20 cellular contexts compared by ENCODE assay signal in genomic region chr14:24639270-24639669, GRCh38. TPM values are rescaled to one million over a fixed set of nuclear protein-coding genes. Genes with fewer than 3 reads are reported as not detected.
DNase-seq lines count a peak whose midpoint lies in the region; ATAC-seq lines count a peak whose summit lies in the region.
"Had no signal": no experiment of that assay in that cellular context is flagged by ENCODE, and none has a peak within 500 bp of the region (broad histone marks: within the 10 kb centered on the region; RNA-seq: fewer than 3 reads in every experiment).

No MANE protein-coding gene starts in this region.

- intact Hi-C loops in activated CD4-positive, alpha-beta T cell treated with anti-CD3 and anti-CD28 coated beads, Interleukin-2, amount 10 ng/mL, durations not matched to agents 24 days and 14 days (cut with micrococcal nuclease) = no loop called here
- intact Hi-C loops in activated T-helper 1 cell treated with anti-CD3 and anti-CD28 coated beads, Interleukin-12 subunit alpha, Interleukin-12 subunit beta, Interleukin-2, Interleukin-4 antibody, amounts not matched to agents 30 ng/mL and 10 ng/mL and 1 ng/mL, durations not matched to agents 14 hours and 24 hours and 36 hours (cut with micrococcal nuclease) = no loop called here

- peak; percentile 51 for DNase-seq in activated CD4-positive, alpha-beta T cell treated with anti-CD3 and anti-CD28 coated beads, Interleukin-2, amount 10 ng/mL, durations not matched to agents 24 days and 14 days
- no peak for DNase-seq in activated CD4-positive, alpha-beta T cell treated with anti-CD3 and anti-CD28 coated beads, Interleukin-2, amount 50 U/mL, for 1 hour
- DNase-seq in activated naive CD8-positive, alpha-beta T cell treated with anti-CD3 and anti-CD28 coated beads for 36 hours = no peak
- DNase-seq in activated T-helper 1 cell treated with anti-CD3 and anti-CD28 coated beads, Interleukin-12 subunit alpha, Interleukin-12 subunit beta, Interleukin-2, Interleukin-4 antibody, amounts not matched to agents 30 ng/mL and 10 ng/mL and 1 ng/mL, durations not matched to agents 14 hours and 24 hours and 36 hours (ENCODE audit: low spot score) = no peak
- DNase-seq in activated naive CD8-positive, alpha-beta T cell treated with anti-CD3 and anti-CD28 coated beads, Interleukin-2, amount 50 U/mL, for 24 hours = no peak
- DNase-seq: 8988T; CD4-positive, alpha-beta memory T cell; DMS153; DMS79; GDM1; GOT3; H7; HFFc6 had no signal

- H3K36me3 Mint-ChIP-seq in activated CD4-positive, alpha-beta T cell treated with anti-CD3 and anti-CD28 coated beads, Interleukin-2, amount 10 ng/mL, durations not matched to agents 24 days and 14 days (ENCODE audit: low read depth) = peaks cover 21% of the 10 kb centered on the region
- no peaks in the 10 kb centered on the region for H3K36me3 Mint-ChIP-seq in activated naive CD8-positive, alpha-beta T cell
- peaks cover 8% of the 10 kb centered on the region for H3K36me3 Mint-ChIP-seq in activated naive CD8-positive, alpha-beta T cell treated with anti-CD3 and anti-CD28 coated beads for 36 hours
- peaks cover 25% of the 10 kb centered on the region for H3K36me3 Mint-ChIP-seq in activated T-helper 1 cell treated with anti-CD3 and anti-CD28 coated beads, Interleukin-12 subunit alpha, Interleukin-12 subunit beta, Interleukin-2, Interleukin-4 antibody, amounts not matched to agents 30 ng/mL and 10 ng/mL and 1 ng/mL, durations not matched to agents 14 hours and 24 hours and 36 hours (ENCODE audit: low read depth)
- H3K36me3 Mint-ChIP-seq in activated naive CD8-positive, alpha-beta T cell treated with anti-CD3 and anti-CD28 coated beads, Interleukin-2, amount 50 U/mL, for 24 hours (ENCODE audit: low read depth) = peaks cover 10% of the 10 kb centered on the region
- H3K36me3 Mint-ChIP-seq: CD14-positive monocyte; CD4-positive, alpha-beta memory T cell had no signal

- peak overlapping the region; percentile 70 for H3K27ac Mint-ChIP-seq in activated CD4-positive, alpha-beta T cell treated with anti-CD3 and anti-CD28 coated beads, Interleukin-2, amount 10 ng/mL, durations not matched to agents 24 days and 14 days
- peak overlapping the region; percentile 12 for H3K27ac Mint-ChIP-seq in activated naive CD8-positive, alpha-beta T cell
- H3K27ac Mint-ChIP-seq in activated naive CD8-positive, alpha-beta T cell treated with anti-CD3 and anti-CD28 coated beads for 36 hours = no peak overlapping the region
- H3K27ac Mint-ChIP-seq in activated T-helper 1 cell treated with anti-CD3 and anti-CD28 coated beads, Interleukin-12 subunit alpha, Interleukin-12 subunit beta, Interleukin-2, Interleukin-4 antibody, amounts not matched to agents 30 ng/mL and 10 ng/mL and 1 ng/mL, durations not matched to agents 14 hours and 24 hours and 36 hours = peak overlapping the region; percentile 56
- H3K27ac Mint-ChIP-seq in activated naive CD8-positive, alpha-beta T cell treated with anti-CD3 and anti-CD28 coated beads, Interleukin-2, amount 50 U/mL, for 24 hours = peak overlapping the region; percentile 44
- H3K27ac Mint-ChIP-seq: HFFc6 had no signal

- no peak for ATAC-seq in activated naive CD8-positive, alpha-beta T cell treated with anti-CD3 and anti-CD28 coated beads, Interleukin-2, amount 50 U/mL, for 24 hours
- ATAC-seq in HG02763 (IDR thresholded peaks at IDR 0.05; ENCODE audit: unreplicated experiment) = no peak
- no peak for ATAC-seq in GM19463 (IDR thresholded peaks at IDR 0.05; ENCODE audit: unreplicated experiment)
- ATAC-seq: HCT116 had no signal

- H3K9me3 Mint-ChIP-seq in activated CD4-positive, alpha-beta T cell treated with anti-CD3 and anti-CD28 coated beads, Interleukin-2, amount 10 ng/mL, durations not matched to agents 24 days and 14 days = peaks cover 3% of the 10 kb centered on the region
- H3K9me3 Mint-ChIP-seq in activated naive CD8-positive, alpha-beta T cell (ENCODE audit: low read depth) = no peaks in the 10 kb centered on the region
- H3K9me3 Mint-ChIP-seq in activated naive CD8-positive, alpha-beta T cell treated with anti-CD3 and anti-CD28 coated beads for 36 hours = peaks cover 2% of the 10 kb centered on the region
- peaks cover 9% of the 10 kb centered on the region for H3K9me3 Mint-ChIP-seq in activated T-helper 1 cell treated with anti-CD3 and anti-CD28 coated beads, Interleukin-12 subunit alpha, Interleukin-12 subunit beta, Interleukin-2, Interleukin-4 antibody, amounts not matched to agents 30 ng/mL and 10 ng/mL and 1 ng/mL, durations not matched to agents 14 hours and 24 hours and 36 hours
- H3K9me3 Mint-ChIP-seq in activated naive CD8-positive, alpha-beta T cell treated with anti-CD3 and anti-CD28 coated beads, Interleukin-2, amount 50 U/mL, for 24 hours = no peaks in the 10 kb centered on the region
- H3K9me3 Mint-ChIP-seq: CD14-positive monocyte had no signal

- H3K4me1 Mint-ChIP-seq in activated CD4-positive, alpha-beta T cell treated with anti-CD3 and anti-CD28 coated beads, Interleukin-2, amount 10 ng/mL, durations not matched to agents 24 days and 14 days = peaks cover 51% of the 10 kb centered on the region
- peaks cover 10% of the 10 kb centered on the region for H3K4me1 Mint-ChIP-seq in activated naive CD8-positive, alpha-beta T cell (ENCODE audit: low read depth)
- peaks cover 24% of the 10 kb centered on the region for H3K4me1 Mint-ChIP-seq in activated naive CD8-positive, alpha-beta T cell treated with anti-CD3 and anti-CD28 coated beads for 36 hours
- peaks cover 65% of the 10 kb centered on the region for H3K4me1 Mint-ChIP-seq in activated T-helper 1 cell treated with anti-CD3 and anti-CD28 coated beads, Interleukin-12 subunit alpha, Interleukin-12 subunit beta, Interleukin-2, Interleukin-4 antibody, amounts not matched to agents 30 ng/mL and 10 ng/mL and 1 ng/mL, durations not matched to agents 14 hours and 24 hours and 36 hours (ENCODE audit: low read depth)
- peaks cover 60% of the 10 kb centered on the region for H3K4me1 Mint-ChIP-seq in activated naive CD8-positive, alpha-beta T cell treated with anti-CD3 and anti-CD28 coated beads, Interleukin-2, amount 50 U/mL, for 24 hours

- H3K27me3 Mint-ChIP-seq in activated CD4-positive, alpha-beta T cell treated with anti-CD3 and anti-CD28 coated beads, Interleukin-2, amount 10 ng/mL, durations not matched to agents 24 days and 14 days = no peaks in the 10 kb centered on the region
- no peaks in the 10 kb centered on the region for H3K27me3 Mint-ChIP-seq in activated naive CD8-positive, alpha-beta T cell
- peaks cover 7% of the 10 kb centered on the region for H3K27me3 Mint-ChIP-seq in activated naive CD8-positive, alpha-beta T cell treated with anti-CD3 and anti-CD28 coated beads for 36 hours
- no peaks in the 10 kb centered on the region for H3K27me3 Mint-ChIP-seq in activated T-helper 1 cell treated with anti-CD3 and anti-CD28 coated beads, Interleukin-12 subunit alpha, Interleukin-12 subunit beta, Interleukin-2, Interleukin-4 antibody, amounts not matched to agents 30 ng/mL and 10 ng/mL and 1 ng/mL, durations not matched to agents 14 hours and 24 hours and 36 hours (ENCODE audit: insufficient read depth)
- H3K27me3 Mint-ChIP-seq in activated naive CD8-positive, alpha-beta T cell treated with anti-CD3 and anti-CD28 coated beads, Interleukin-2, amount 50 U/mL, for 24 hours = peaks cover 2% of the 10 kb centered on the region

- H3K4me3 Mint-ChIP-seq in activated CD4-positive, alpha-beta T cell treated with anti-CD3 and anti-CD28 coated beads, Interleukin-2, amount 10 ng/mL, durations not matched to agents 24 days and 14 days = no peak overlapping the region
- no peak overlapping the region for H3K4me3 Mint-ChIP-seq in activated naive CD8-positive, alpha-beta T cell
- H3K4me3 Mint-ChIP-seq in activated naive CD8-positive, alpha-beta T cell treated with anti-CD3 and anti-CD28 coated beads for 36 hours = no peak overlapping the region
- no peak overlapping the region for H3K4me3 Mint-ChIP-seq in activated T-helper 1 cell treated with anti-CD3 and anti-CD28 coated beads, Interleukin-12 subunit alpha, Interleukin-12 subunit beta, Interleukin-2, Interleukin-4 antibody, amounts not matched to agents 30 ng/mL and 10 ng/mL and 1 ng/mL, durations not matched to agents 14 hours and 24 hours and 36 hours
- no peak overlapping the region for H3K4me3 Mint-ChIP-seq in activated naive CD8-positive, alpha-beta T cell treated with anti-CD3 and anti-CD28 coated beads, Interleukin-2, amount 50 U/mL, for 24 hours
- H3K4me3 Mint-ChIP-seq: CD14-positive monocyte; CD4-positive, alpha-beta memory T cell; HFFc6 had no signal

RNA-seq across cellular contexts. Expression of gene GZMB, which starts 5.3 kb away (rescaled TPM):
- total RNA-seq in activated CD4-positive, alpha-beta T cell treated with anti-CD3 and anti-CD28 coated beads, Interleukin-2, amount 10 ng/mL, durations not matched to agents 24 days and 14 days = 4,455 and 4,487 TPM in 2 replicates
- 1,000 to 10,000 TPM; 1,271 to 1,284 TPM for total RNA-seq in activated naive CD8-positive, alpha-beta T cell treated with anti-CD3 and anti-CD28 coated beads for 36 hours
- 6,140 and 6,145 TPM in 2 replicates for total RNA-seq in activated T-helper 1 cell treated with anti-CD3 and anti-CD28 coated beads, Interleukin-12 subunit alpha, Interleukin-12 subunit beta, Interleukin-2, Interleukin-4 antibody, amounts not matched to agents 30 ng/mL and 10 ng/mL and 1 ng/mL, durations not matched to agents 14 hours and 24 hours and 36 hours
- total RNA-seq: A673; CD4-positive, alpha-beta memory T cell; Daoy; H7; HFFc6 had no signal

RNA-seq across cellular contexts. Expression of gene GZMH, which starts 29.8 kb away (rescaled TPM):
- 24.3 and 25.2 TPM in 2 replicates for total RNA-seq in activated CD4-positive, alpha-beta T cell treated with anti-CD3 and anti-CD28 coated beads, Interleukin-2, amount 10 ng/mL, durations not matched to agents 24 days and 14 days
- total RNA-seq in activated naive CD8-positive, alpha-beta T cell treated with anti-CD3 and anti-CD28 coated beads for 36 hours = 10 to 100 TPM; 48.1 to 51.4 TPM
- 35.7 and 35.9 TPM in 2 replicates for total RNA-seq in activated T-helper 1 cell treated with anti-CD3 and anti-CD28 coated beads, Interleukin-12 subunit alpha, Interleukin-12 subunit beta, Interleukin-2, Interleukin-4 antibody, amounts not matched to agents 30 ng/mL and 10 ng/mL and 1 ng/mL, durations not matched to agents 14 hours and 24 hours and 36 hours
- total RNA-seq: A673; CD4-positive, alpha-beta memory T cell; Daoy; H7; HFFc6 had no signal
